ENCODE assay signal across 8 cellular contexts in the genomic region with DNA sequence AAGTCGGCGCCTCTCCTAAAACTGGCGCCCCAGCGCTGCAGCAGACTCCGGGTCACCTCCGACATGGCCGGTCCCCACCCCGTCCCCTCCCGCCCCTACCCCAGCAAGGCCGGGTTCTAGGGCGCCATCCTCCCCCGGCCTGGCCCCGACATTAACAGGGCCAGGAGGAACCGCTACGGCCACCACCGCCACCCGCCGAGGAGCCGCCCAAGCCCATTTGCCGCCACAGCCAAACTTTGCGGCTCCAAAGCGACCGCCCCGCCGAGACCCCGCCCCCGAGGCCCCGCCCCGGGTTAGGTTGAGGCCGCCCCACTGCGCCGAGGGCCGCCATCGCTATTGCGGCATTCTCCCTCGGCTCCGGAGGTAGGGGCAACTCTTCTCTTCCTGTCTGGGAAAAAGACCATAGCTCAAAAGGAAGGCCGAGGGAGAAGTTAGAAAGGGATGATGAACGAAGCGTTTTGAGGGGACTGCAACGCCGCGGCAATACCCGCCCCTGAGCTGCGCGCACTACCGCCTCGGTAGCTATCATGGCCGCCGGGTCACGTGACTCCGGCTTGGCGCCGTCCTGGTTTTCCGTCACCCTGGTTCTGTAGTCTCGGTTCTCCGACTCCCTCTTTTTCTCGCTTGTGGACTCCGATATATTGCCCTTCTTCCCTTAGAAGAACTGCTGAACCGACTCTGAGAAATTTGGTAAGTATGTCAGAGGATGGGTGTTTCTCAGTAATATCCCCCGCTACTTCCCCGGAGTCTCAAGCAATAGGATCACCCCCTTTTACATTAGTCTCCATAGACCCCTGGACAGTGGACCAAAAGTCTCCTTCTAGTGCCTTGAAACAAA. TPM values are rescaled to one million over a fixed set of nuclear protein-coding genes. Genes with fewer than 3 reads are reported as not detected.
DNase-seq lines count a peak whose midpoint lies in the region; ATAC-seq and TF ChIP-seq lines count a peak whose summit lies in the region.

A gene with protein sequence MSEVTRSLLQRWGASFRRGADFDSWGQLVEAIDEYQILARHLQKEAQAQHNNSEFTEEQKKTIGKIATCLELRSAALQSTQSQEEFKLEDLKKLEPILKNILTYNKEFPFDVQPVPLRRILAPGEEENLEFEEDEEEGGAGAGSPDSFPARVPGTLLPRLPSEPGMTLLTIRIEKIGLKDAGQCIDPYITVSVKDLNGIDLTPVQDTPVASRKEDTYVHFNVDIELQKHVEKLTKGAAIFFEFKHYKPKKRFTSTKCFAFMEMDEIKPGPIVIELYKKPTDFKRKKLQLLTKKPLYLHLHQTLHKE (minus strand): TSS at position 239 of the 838 bp plus-strand sequence. CDS start 174 bp downstream, at position 65.
A gene with protein sequence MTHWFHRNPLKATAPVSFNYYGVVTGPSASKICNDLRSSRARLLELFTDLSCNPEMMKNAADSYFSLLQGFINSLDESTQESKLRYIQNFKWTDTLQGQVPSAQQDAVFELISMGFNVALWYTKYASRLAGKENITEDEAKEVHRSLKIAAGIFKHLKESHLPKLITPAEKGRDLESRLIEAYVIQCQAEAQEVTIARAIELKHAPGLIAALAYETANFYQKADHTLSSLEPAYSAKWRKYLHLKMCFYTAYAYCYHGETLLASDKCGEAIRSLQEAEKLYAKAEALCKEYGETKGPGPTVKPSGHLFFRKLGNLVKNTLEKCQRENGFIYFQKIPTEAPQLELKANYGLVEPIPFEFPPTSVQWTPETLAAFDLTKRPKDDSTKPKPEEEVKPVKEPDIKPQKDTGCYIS (plus strand): TSS at position 312 of the 838 bp plus-strand sequence. CDS start 3,136 bp downstream, outside the sequence.

- no CpG with 5 or more reads among the region's 62 CpGs for WGBS in trophoblast cell (ENCODE audit: extremely low coverage, insufficient coverage, insufficient read length)
- WGBS in tibial nerve, 2 donors: 0% methylated on average over 40 to 47 of the region's 62 CpGs

- H2AK5ac ChIP-seq in trophoblast cell (ENCODE audit: low read length): peak within 1 kb of the TSS; percentile 23

- peak; percentile 16 to 59 for TF ChIP-seq EP300 in tibial nerve (IDR thresholded peaks at IDR 0.05)

- DNase-seq in NCI-H1417 treated with DMSO at 0.1 percent for 48 hours (lab: John Stamatoyannopoulos, UW) (peak; percentile 67), SW 1271 (lab: John Stamatoyannopoulos, UW) (peak; percentile 31 to 74), Right ventricle myocardium inferior (ENCODE audit: missing footprints) (peak; percentile 97), trophoblast cell (peak; percentile 84 to 95), tibial nerve (ENCODE audit: low spot score in 2 of 2) (peak; percentile 90 to 93)
- DNase-seq in activated naive CD8-positive, alpha-beta T cell treated with anti-CD3 and anti-CD28 coated beads, Interleukin-2, amount 50 U/mL, for 16 hours (ENCODE audit: low read depth, low spot score): peak; percentile 95

- H2BK5ac ChIP-seq in trophoblast cell (ENCODE audit: low read depth, low read length, poor library complexity): peak within 1 kb of the TSS; percentile 97

- H2AFZ ChIP-seq in trophoblast cell (ENCODE audit: insufficient read depth, low read length, poor library complexity): peak within 1 kb of the TSS; percentile 72

- H3K4me1 ChIP-seq in trophoblast cell (ENCODE audit: control insufficient read depth in 1 of 2, insufficient read depth in 2 of 2, low read length in 2 of 2) (no peaks in the 10 kb centered on the region), tibial nerve (peaks cover 0 to 70% (median 27%) of the 10 kb centered on the region in 4 donors)

- peak within 1 kb of the TSS; percentile 97 for H3K9ac ChIP-seq in trophoblast cell (ENCODE audit: low read length)

- H3K79me2 ChIP-seq in trophoblast cell (ENCODE audit: control insufficient read depth, insufficient read depth, low read length, poor library complexity): peaks cover 6% of the 10 kb centered on the region

- peak within 1 kb of the TSS; percentile 89 for H3K18ac ChIP-seq in trophoblast cell (ENCODE audit: low read length)

- H4K12ac ChIP-seq in trophoblast cell (ENCODE audit: low read depth, low read length): peak within 1 kb of the TSS; percentile 100

- intact Hi-C loops in Right ventricle myocardium inferior (cut with DNase I): loop anchor here (2.0 kb wide), 2 partner anchors 68 to 248 kb away; no protein-coding TSS in a partner anchor

- peak within 1 kb of the TSS; percentile 86 for H4K8ac ChIP-seq in trophoblast cell (ENCODE audit: low read depth, low read length)

- no peak within 1 kb of the TSS for H3K23ac ChIP-seq in trophoblast cell (ENCODE audit: low read length)

- TF ChIP-seq CTCF in GM12875 (IDR thresholded peaks at IDR 0.05; ENCODE audit: borderline replicate concordance, insufficient read depth, low read depth, low read length) (no peak), tibial nerve (IDR thresholded peaks at IDR 0.05) (peak in 1 of 5 experiments; percentile 12)

- peak in 1 of 2 donors; percentile 46 for TF ChIP-seq POLR2A in tibial nerve (IDR thresholded peaks at IDR 0.05)

- peaks cover 12% of the 10 kb centered on the region for H3K79me1 ChIP-seq in trophoblast cell (ENCODE audit: low read length)

- H3K9me3 ChIP-seq in trophoblast cell (ENCODE audit: insufficient read depth, low read depth, low read length) (no peaks in the 10 kb centered on the region), tibial nerve (no peaks in the 10 kb centered on the region)

- H3K4me3 ChIP-seq in GM12875 (ENCODE audit: low read depth, low read length) (peak within 1 kb of the TSS; percentile 90), trophoblast cell (ENCODE audit: low read depth, low read length) (peak within 1 kb of the TSS; percentile 90), tibial nerve (peak within 1 kb of the TSS; percentile 57 to 90 (median 87))

- H3K36me3 ChIP-seq in trophoblast cell (ENCODE audit: control insufficient read depth in 1 of 2, insufficient read depth in 2 of 2, low read length in 2 of 2) (peaks cover 2 to 5% of the 10 kb centered on the region in 2 experiments), tibial nerve (peaks cover 0 to 25% (median 7%) of the 10 kb centered on the region in 3 donors)

- H3K27me3 ChIP-seq in trophoblast cell (ENCODE audit: insufficient read depth, low read length) (no peaks in the 10 kb centered on the region), tibial nerve (no peaks in the 10 kb centered on the region)

- H2BK120ac ChIP-seq in trophoblast cell (ENCODE audit: insufficient read depth, low read length, poor library complexity): peak within 1 kb of the TSS; percentile 79

- H3K27ac ChIP-seq in trophoblast cell (ENCODE audit: low read depth, low read length): peak within 1 kb of the TSS; percentile 76
- H3K27ac ChIP-seq in tibial nerve: peak within 1 kb of the TSS; percentile 95 to 98 (median 96)

- ATAC-seq in HG02798 (IDR thresholded peaks at IDR 0.05; ENCODE audit: poor library complexity, unreplicated experiment) (peak; percentile 85), Right ventricle myocardium inferior (peak; percentile 95)

- H3K4me2 ChIP-seq in trophoblast cell (ENCODE audit: low read length): peak within 1 kb of the TSS; percentile 75

- no peak within 1 kb of the TSS for H2BK12ac ChIP-seq in trophoblast cell (ENCODE audit: low read length)

- H4K91ac ChIP-seq in trophoblast cell (ENCODE audit: low read depth, low read length): peak within 1 kb of the TSS; percentile 89

- H3K4ac ChIP-seq in trophoblast cell (ENCODE audit: low read depth, low read length): peak within 1 kb of the TSS; percentile 66

- peak within 1 kb of the TSS; percentile 65 for H3K14ac ChIP-seq in trophoblast cell (ENCODE audit: low read length)

RNA-seq across cellular contexts. Expression of the first gene that starts in this region (rescaled TPM):
- total RNA-seq in Right ventricle myocardium inferior (58.4 TPM), tibial nerve (10 to 100 TPM; 67.8 to 90.2 (median 70.1) TPM)
- polyA plus RNA-seq in trophoblast cell (2013): 56.6 and 59.3 TPM in 2 replicates

RNA-seq across cellular contexts. Expression of the second gene that starts in this region (rescaled TPM):
- total RNA-seq in Right ventricle myocardium inferior (32.0 TPM), tibial nerve (10 to 100 TPM; 35.7 to 47.9 (median 41.4) TPM)
- polyA plus RNA-seq in trophoblast cell (2013): 21.0 and 22.1 TPM in 2 replicates

Comparison
In these comparisons a context has a peak if more than half of its experiments do, and no peak if none do; other contexts are left out.
1. Peak in every context shown above with its lines: DNase-seq, ATAC-seq, H3K4me3 ChIP-seq and H3K27ac ChIP-seq.